In the genomic region with DNA sequence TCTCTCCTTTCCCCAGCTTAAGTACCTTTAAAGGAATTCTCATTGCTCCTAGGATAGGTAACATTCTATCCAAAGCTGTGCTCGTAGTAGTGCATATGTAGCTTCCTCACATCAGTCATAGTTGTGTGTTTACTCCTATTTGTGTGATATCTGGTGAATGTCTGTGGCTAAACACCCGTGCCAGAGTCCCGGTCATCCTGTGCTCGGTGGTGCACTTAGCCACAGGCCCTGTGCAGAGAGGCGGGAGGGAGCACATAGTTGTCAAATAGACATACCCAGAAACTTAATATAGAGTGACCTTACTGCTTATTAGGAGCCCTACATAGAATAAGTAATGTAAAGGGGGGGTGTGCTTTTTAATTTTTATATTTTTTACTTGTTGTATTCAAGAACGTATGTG, we compare ENCODE assay signal across 18 cellular contexts.
DNase-seq lines count a peak whose midpoint lies in the region; ATAC-seq, FAIRE-seq and TF ChIP-seq lines count a peak whose summit lies in the region.
"Had no signal": no experiment of that assay in that cellular context is flagged by ENCODE, and none has a peak within 500 bp of the region (broad histone marks: within the 10 kb centered on the region; RNA-seq: fewer than 3 reads in every experiment).

No MANE protein-coding gene starts in this region.

- H3K27ac Mint-ChIP-seq in nephron progenitor cell = no peak overlapping the region
- H3K27ac Mint-ChIP-seq: HFFc6 had no signal

- no peaks in the 10 kb centered on the region for H3K9me3 Mint-ChIP-seq in nephron progenitor cell
- H3K9me3 Mint-ChIP-seq: HFFc6 had no signal

- ATAC-seq in HG03457 (IDR thresholded peaks at IDR 0.05; ENCODE audit: unreplicated experiment) = peak; percentile 36
- ATAC-seq in left lobe of liver = peak; percentile 43
- ATAC-seq in HG03460 (IDR thresholded peaks at IDR 0.05; ENCODE audit: unreplicated experiment) = no peak
- ATAC-seq: PC-3 had no signal

- no peak for DNase-seq in GM19239 (ENCODE audit: insufficient read length, low spot score)
- DNase-seq in left lobe of liver (ENCODE audit: low spot score) = no peak
- no peak for DNase-seq in NCI-H82 (lab: John Stamatoyannopoulos, UW)
- DNase-seq in nephron progenitor cell = no peak
- DNase-seq: activated CD8-positive, alpha-beta memory T cell treated with anti-CD3 and anti-CD28 coated beads, Interleukin-2, amount 50 U/mL, for 4 hours; amniotic stem cell; BE2C; glutamatergic neuron; HFFc6; NCI-H1417 treated with DMSO at 0.1 percent for 48 hours; NCI-H345; PC-3; SW 1271; upper lobe of left lung had no signal

- H3K4me2 ChIP-seq in DOHH2 (ENCODE audit: low read length) = peak overlapping the region; percentile 99

- peaks cover 100% of the 10 kb centered on the region for H3K4me1 ChIP-seq in DOHH2 (ENCODE audit: control insufficient read depth, low read length)
- H3K4me1 ChIP-seq: upper lobe of left lung had no signal

- H3K9me3 ChIP-seq in DOHH2 (ENCODE audit: control insufficient read depth, insufficient read depth, low read length) = no peaks in the 10 kb centered on the region
- H3K9me3 ChIP-seq: BE2C, upper lobe of left lung had no signal

- no peaks in the 10 kb centered on the region for H3K27me3 ChIP-seq in DOHH2 (ENCODE audit: control insufficient read depth, low read length)
- H3K27me3 ChIP-seq: BE2C, upper lobe of left lung had no signal

- no peak for TF ChIP-seq CTCF in DOHH2 (IDR thresholded peaks at IDR 0.05; ENCODE audit: low read depth, low read length, poor library complexity, severe bottlenecking)
- no peak for TF ChIP-seq CTCF in nephron progenitor cell (IDR thresholded peaks at IDR 0.05)

- peak overlapping the region; percentile 81 for H3K4me3 ChIP-seq in DOHH2 (ENCODE audit: low read length)
- H3K4me3 ChIP-seq: upper lobe of left lung had no signal

- H4K20me1 ChIP-seq in DOHH2 (ENCODE audit: control insufficient read depth, insufficient read depth, low read depth, low read length) = no peaks in the 10 kb centered on the region

- FAIRE-seq in GM19239 (lab: Jason Lieb, UNC) = peak; percentile 89

- H3K79me2 ChIP-seq in DOHH2 (ENCODE audit: control insufficient read depth, low read length) = peaks cover 80% of the 10 kb centered on the region

- peaks cover 5% of the 10 kb centered on the region for H3K4me1 Mint-ChIP-seq in nephron progenitor cell

- no peaks in the 10 kb centered on the region for H3K27me3 Mint-ChIP-seq in nephron progenitor cell (ENCODE audit: low read depth, poor library complexity)

- H3K27ac ChIP-seq in DOHH2 (ENCODE audit: low read depth, low read length) = peak overlapping the region; percentile 95
- H3K27ac ChIP-seq: upper lobe of left lung, VCaP had no signal

- H3K9me2 ChIP-seq in DOHH2 (replicated peaks; ENCODE audit: control insufficient read depth, low read length) = no peaks in the 10 kb centered on the region

- peaks cover 62% of the 10 kb centered on the region for H3K36me3 ChIP-seq in DOHH2 (ENCODE audit: control insufficient read depth, low read length)

- no peak overlapping the region for H3K4me3 Mint-ChIP-seq in nephron progenitor cell
- H3K4me3 Mint-ChIP-seq: HFFc6 had no signal

- peaks cover 66% of the 10 kb centered on the region for H3F3A ChIP-seq in DOHH2 (ENCODE audit: control insufficient read depth, insufficient read depth)

- H3K36me3 Mint-ChIP-seq in nephron progenitor cell (ENCODE audit: low read depth) = peaks cover 44% of the 10 kb centered on the region
